ENCODE assay signal across 1 cellular context in the genomic region with DNA sequence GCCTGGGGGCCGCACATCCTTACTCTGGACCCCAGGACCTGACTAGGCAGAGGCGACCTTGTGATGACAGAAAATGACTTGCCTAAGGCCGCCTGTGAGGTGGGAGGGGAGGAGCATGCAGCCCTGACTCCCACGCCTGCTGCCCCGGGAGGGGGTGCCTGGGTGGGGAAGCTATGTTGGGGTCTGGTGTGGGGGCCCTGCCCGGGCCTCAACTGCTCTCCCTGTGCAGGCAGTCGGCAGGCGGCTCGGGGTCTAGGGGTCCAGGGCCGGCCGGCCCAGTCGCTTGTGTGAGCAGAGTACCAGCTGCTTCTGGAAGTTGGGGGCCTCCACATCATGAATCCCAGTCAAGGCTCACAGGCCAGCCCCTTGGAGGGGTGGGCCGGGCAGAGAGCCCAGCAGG.
TF ChIP-seq lines count a peak whose summit lies in the region.

No MANE protein-coding gene starts in this region.

TF ChIP-seq in K562, 482 proteins besides CTCF, POLR2A, EP300 and RAD21:
- peak; percentile 48; the same call in 1 of the 2 replicates for TF ChIP-seq POLR2G (IDR thresholded peaks at IDR 0.05; ENCODE audit: low read depth, low read length)
- no peak for TF ChIP-seq NCOA4 (IDR thresholded peaks at IDR 0.05; ENCODE audit: partially characterized antibody)
